In genomic region chr5:174134545-174134944, GRCh38 we compare ENCODE assay signal across 1 cellular context.
TF ChIP-seq lines count a peak whose summit lies in the region.

No MANE protein-coding gene starts in this region.

TF ChIP-seq in SK-N-SH treated with all-trans-retinoic acid at 6 μM for 48 hours, 23 proteins besides CTCF, POLR2A, EP300 and RAD21 (continued from another document):
- TF ChIP-seq TCF4 (CRISPR knock-in tag; IDR thresholded peaks at IDR 0.05; ENCODE audit: borderline replicate concordance) (no peak), ZNF565 (CRISPR knock-in tag; conservative IDR thresholded peaks at IDR 0.05; ENCODE audit: low read depth) (no peak), RARB (CRISPR knock-in tag; IDR thresholded peaks at IDR 0.05) (no peak), TSHZ2 (CRISPR knock-in tag; IDR thresholded peaks at IDR 0.05) (no peak), CREB5 (CRISPR knock-in tag; IDR thresholded peaks at IDR 0.05; ENCODE audit: low read depth) (no peak), PPARA (CRISPR knock-in tag; IDR thresholded peaks at IDR 0.05; ENCODE audit: borderline replicate concordance) (no peak), ZFP30 (CRISPR knock-in tag; IDR thresholded peaks at IDR 0.05) (no peak), ZFP3 (CRISPR knock-in tag; IDR thresholded peaks at IDR 0.05) (no peak), SNAI2 (CRISPR knock-in tag; IDR thresholded peaks at IDR 0.05) (no peak), ZNF8 (CRISPR knock-in tag; IDR thresholded peaks at IDR 0.05) (no peak), ISL1 (CRISPR knock-in tag; IDR thresholded peaks at IDR 0.05) (no peak), OSR1 (CRISPR knock-in tag; IDR thresholded peaks at IDR 0.05) (no peak), ZC3H10 (CRISPR knock-in tag; IDR thresholded peaks at IDR 0.05) (no peak), GLIS3 (CRISPR knock-in tag; IDR thresholded peaks at IDR 0.05) (no peak), CSDC2 (CRISPR knock-in tag; IDR thresholded peaks at IDR 0.05) (no peak)
